Comparison of ENCODE assay signal across 24 cellular contexts in the genomic region with DNA sequence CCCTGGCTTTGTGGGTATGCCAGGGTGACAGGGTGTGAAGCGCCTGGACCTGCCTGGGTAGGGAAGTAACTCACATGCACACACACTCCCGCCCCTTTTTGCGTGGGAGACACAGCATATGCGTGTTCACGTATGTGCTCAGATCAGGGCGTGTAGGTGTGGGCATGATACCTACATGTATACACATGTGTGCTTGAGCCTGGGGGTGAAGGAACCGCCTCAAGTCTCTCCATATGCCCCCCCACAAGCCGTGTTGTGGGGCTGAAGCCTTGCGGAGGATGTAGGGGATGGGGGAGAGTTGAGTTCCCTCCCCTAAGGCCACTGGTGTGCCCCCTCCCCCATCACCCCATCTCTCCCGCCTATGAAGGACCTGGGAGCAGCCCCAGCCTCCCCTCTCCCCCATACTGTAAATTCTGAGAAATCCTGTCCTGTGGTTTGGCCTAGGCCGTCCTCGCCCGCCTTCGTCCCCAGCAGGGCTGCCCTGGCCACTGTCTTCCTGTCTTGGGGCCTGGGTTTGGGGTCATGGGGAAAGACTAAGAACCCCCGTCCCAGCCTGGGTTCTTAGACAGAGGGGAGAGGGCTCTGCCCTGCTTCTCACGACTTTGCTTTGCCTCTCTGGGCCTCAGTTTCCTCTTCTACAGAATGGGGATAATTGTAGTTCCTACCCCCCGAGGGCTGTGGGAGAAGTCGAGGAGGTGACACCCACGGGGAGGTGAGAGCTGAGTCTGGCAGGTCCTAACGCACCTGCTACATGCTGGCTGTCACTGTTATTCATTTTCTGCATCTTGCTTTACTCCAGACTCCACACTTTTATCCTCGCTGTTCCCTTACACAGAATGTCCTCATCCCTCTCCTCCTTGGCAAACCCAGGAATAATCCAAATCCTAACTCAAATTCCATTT. TPM values are rescaled to one million over a fixed set of nuclear protein-coding genes. Genes with fewer than 3 reads are reported as not detected.
"Had no signal": no experiment of that assay in that cellular context is flagged by ENCODE, and none has a peak within 500 bp of the region (broad histone marks: within the 10 kb centered on the region; RNA-seq: fewer than 3 reads in every experiment).

No MANE protein-coding gene starts in this region.

- H3K4me1 Mint-ChIP-seq: IgD-negative memory B cell, WTC11 had no signal

- H3K9me3 Mint-ChIP-seq: IgD-negative memory B cell had no signal

- H3K4me3 Mint-ChIP-seq: activated naive CD4-positive, alpha-beta T cell treated with anti-CD3 and anti-CD28 coated beads, Interleukin-2, amount 10 ng/mL, durations not matched to agents 7 days and 5 days; activated T-cell treated with anti-CD3 and anti-CD28 coated beads, Interleukin-2, amount 50 U/mL, for 4 hours; IgD-negative memory B cell; T-helper 1 cell treated with Interleukin-12 subunit alpha and Interleukin-12 subunit beta and Interleukin-4 antibody, amounts not matched to agents 30 μg/mL and 1 μg/mL, for 36 hours; WTC11 had no signal

- H3K36me3 ChIP-seq: breast epithelium had no signal

- H3K27ac ChIP-seq: breast epithelium, PC-9 had no signal

- H3K36me3 Mint-ChIP-seq: activated naive CD4-positive, alpha-beta T cell treated with anti-CD3 and anti-CD28 coated beads, Interleukin-2, amount 10 ng/mL, durations not matched to agents 7 days and 5 days had no signal

- DNase-seq: activated CD4-positive, alpha-beta T cell treated with anti-CD3 and anti-CD28 coated beads for 48 hours; activated CD4-positive, alpha-beta T cell treated with anti-CD3 and anti-CD28 coated beads, Interleukin-2, amount 50 U/mL, for 4 hours; activated CD4-positive, CD25-positive, alpha-beta regulatory T cell treated with anti-CD3 and anti-CD28 coated beads, Interleukin-2, amount 50 U/mL, for 72 hours; activated CD8-positive, alpha-beta memory T cell treated with anti-CD3 and anti-CD28 coated beads for 24 hours; activated gamma-delta T cell treated with Interleukin-2 at 50 U/mL for 16 hours; activated naive CD4-positive, alpha-beta T cell treated with anti-CD3 and anti-CD28 coated beads, Interleukin-2, amount 10 ng/mL, durations not matched to agents 7 days and 5 days; activated T-cell treated with anti-CD3 and anti-CD28 coated beads, Interleukin-2, amount 50 U/mL, for 4 hours; aorta; caudate nucleus; Karpas-422; MM.1S; NCI-H1105 treated with DMSO at 0.1 percent for 48 hours; NCI-H1436 treated with DMSO at 0.1 percent for 48 hours; NCI-H187; NCI-H2081; NCI-H510A treated with DMSO at 0.1 percent for 48 hours; NCI-H69; PC-9; SHP77 treated with DMSO at 0.1 percent for 48 hours had no signal

- ATAC-seq: activated T-cell treated with anti-CD3 and anti-CD28 coated beads, Interleukin-2, amount 50 U/mL, for 4 hours; WTC11 had no signal

- H3K27ac Mint-ChIP-seq: activated naive CD4-positive, alpha-beta T cell treated with anti-CD3 and anti-CD28 coated beads, Interleukin-2, amount 10 ng/mL, durations not matched to agents 7 days and 5 days; IgD-negative memory B cell; T-helper 1 cell treated with Interleukin-12 subunit alpha and Interleukin-12 subunit beta and Interleukin-4 antibody, amounts not matched to agents 30 μg/mL and 1 μg/mL, for 36 hours; WTC11 had no signal

RNA-seq across cellular contexts. Expression of gene ACTL9, which starts 14.3 kb away (rescaled TPM):
- total RNA-seq: activated T-cell treated with anti-CD3 and anti-CD28 coated beads, Interleukin-2, amount 50 U/mL, for 4 hours; aorta; breast epithelium; PC-9; SK-MEL-5; WTC11 had no signal
- polyA plus RNA-seq: aorta, IgD-negative memory B cell had no signal

RNA-seq across cellular contexts. Expression of gene OR2Z1, which starts 37.2 kb away (rescaled TPM):
- total RNA-seq: activated T-cell treated with anti-CD3 and anti-CD28 coated beads, Interleukin-2, amount 50 U/mL, for 4 hours; aorta; breast epithelium; PC-9; SK-MEL-5; WTC11 had no signal
- polyA plus RNA-seq: aorta, IgD-negative memory B cell had no signal

RNA-seq across cellular contexts. Expression of gene NFILZ, which starts 53.8 kb away (rescaled TPM):
- total RNA-seq: activated T-cell treated with anti-CD3 and anti-CD28 coated beads, Interleukin-2, amount 50 U/mL, for 4 hours; aorta; breast epithelium; PC-9; SK-MEL-5; WTC11 had no signal
- polyA plus RNA-seq: aorta, IgD-negative memory B cell had no signal
